In genomic region chr1:152026895-152027294, GRCh38 we compare ENCODE assay signal across 17 cellular contexts.
"Had no signal": no experiment of that assay in that cellular context is flagged by ENCODE, and none has a peak within 500 bp of the region (broad histone marks: within the 10 kb centered on the region; RNA-seq: fewer than 3 reads in every experiment).

No MANE protein-coding gene starts in this region.

- DNase-seq: activated CD4-positive, alpha-beta memory T cell treated with anti-CD3 and anti-CD28 coated beads, Interleukin-2, amount 10 ng/mL, durations not matched to agents 7 days and 5 days; activated CD4-positive, alpha-beta T cell treated with anti-CD3 and anti-CD28 coated beads for 36 hours; activated CD8-positive, alpha-beta memory T cell treated with anti-CD3 and anti-CD28 coated beads, Interleukin-2, amount 50 U/mL, for 4 hours; activated naive CD4-positive, alpha-beta T cell treated with anti-CD3 and anti-CD28 coated beads, Interleukin-2, amount 10 ng/mL, durations not matched to agents 7 days and 5 days; effector memory CD4-positive, alpha-beta T cell; head of caudate nucleus; left ventricle myocardium superior; ovary; sigmoid colon; stimulated activated CD4-positive, alpha-beta T cell treated with anti-CD3 and anti-CD28 coated beads, Interleukin-2, amount 100 ng/mL, for 48 hours; stimulated activated CD8-positive, alpha-beta memory T cell treated with anti-CD3 and anti-CD28 coated beads, Interleukin-4, amount 100 ng/mL, for 48 hours; T1000; upper lobe of right lung; WERI-Rb-1 had no signal

- H3K27ac ChIP-seq: ovary, sigmoid colon, upper lobe of right lung, WERI-Rb-1 had no signal

- H3K4me1 ChIP-seq: sigmoid colon, upper lobe of right lung had no signal

- H3K9me3 Mint-ChIP-seq: activated naive CD4-positive, alpha-beta T cell treated with anti-CD3 and anti-CD28 coated beads, Interleukin-2, amount 10 ng/mL, durations not matched to agents 7 days and 5 days; central memory CD8-positive, alpha-beta T cell had no signal

- H3K36me3 ChIP-seq: ovary, WERI-Rb-1 had no signal

- H3K4me3 ChIP-seq: ovary, sigmoid colon, upper lobe of right lung had no signal

- ATAC-seq: activated CD4-positive, alpha-beta T cell treated with anti-CD3 and anti-CD28 coated beads for 36 hours; left ventricle myocardium superior; upper lobe of right lung had no signal

- H3K27ac Mint-ChIP-seq: activated CD4-positive, alpha-beta memory T cell treated with anti-CD3 and anti-CD28 coated beads, Interleukin-2, amount 10 ng/mL, durations not matched to agents 7 days and 5 days; activated CD4-positive, alpha-beta T cell treated with anti-CD3 and anti-CD28 coated beads for 36 hours; activated naive CD4-positive, alpha-beta T cell treated with anti-CD3 and anti-CD28 coated beads, Interleukin-2, amount 10 ng/mL, durations not matched to agents 7 days and 5 days; stimulated activated naive CD8-positive, alpha-beta T cell treated with anti-CD3 and anti-CD28 coated beads, Interleukin-15, Interleukin-2, amounts not matched to agents 100 ng/mL and 50 ng/mL, for 24 hours had no signal

- H3K4me3 Mint-ChIP-seq: activated CD4-positive, alpha-beta memory T cell treated with anti-CD3 and anti-CD28 coated beads, Interleukin-2, amount 10 ng/mL, durations not matched to agents 7 days and 5 days; activated CD4-positive, alpha-beta T cell treated with anti-CD3 and anti-CD28 coated beads for 36 hours; activated naive CD4-positive, alpha-beta T cell treated with anti-CD3 and anti-CD28 coated beads, Interleukin-2, amount 10 ng/mL, durations not matched to agents 7 days and 5 days; central memory CD8-positive, alpha-beta T cell; neural crest cell; stimulated activated naive CD8-positive, alpha-beta T cell treated with anti-CD3 and anti-CD28 coated beads, Interleukin-15, Interleukin-2, amounts not matched to agents 100 ng/mL and 50 ng/mL, for 24 hours had no signal

- H3K9me3 ChIP-seq: ovary, sigmoid colon, upper lobe of right lung had no signal

- H3K27me3 Mint-ChIP-seq: activated CD4-positive, alpha-beta memory T cell treated with anti-CD3 and anti-CD28 coated beads, Interleukin-2, amount 10 ng/mL, durations not matched to agents 7 days and 5 days; activated CD4-positive, alpha-beta T cell treated with anti-CD3 and anti-CD28 coated beads for 36 hours; central memory CD8-positive, alpha-beta T cell; stimulated activated naive CD8-positive, alpha-beta T cell treated with anti-CD3 and anti-CD28 coated beads, Interleukin-15, Interleukin-2, amounts not matched to agents 100 ng/mL and 50 ng/mL, for 24 hours had no signal

- H3K4me1 Mint-ChIP-seq: neural crest cell had no signal

- H3K27me3 ChIP-seq: ovary, sigmoid colon, upper lobe of right lung had no signal
